ENCODE assay signal across 8 cellular contexts in genomic region chr15:63189955-63190691, GRCh38. TPM values are rescaled to one million over a fixed set of nuclear protein-coding genes. Genes with fewer than 3 reads are reported as not detected.
DNase-seq lines count a peak whose midpoint lies in the region; ATAC-seq and TF ChIP-seq lines count a peak whose summit lies in the region.

No MANE protein-coding gene starts in this region.

- no peaks in the 10 kb centered on the region for H3K27me3 Mint-ChIP-seq in CD4-positive, alpha-beta T cell
- H3K27me3 Mint-ChIP-seq in type B pancreatic cell: no peaks in the 10 kb centered on the region

- peaks cover 63% of the 10 kb centered on the region for H3K4me1 Mint-ChIP-seq in CD4-positive, alpha-beta T cell (ENCODE audit: low read depth)
- H3K4me1 Mint-ChIP-seq in type B pancreatic cell (ENCODE audit: unreplicated experiment): peaks cover 35% of the 10 kb centered on the region

- no peak for DNase-seq in CD4-positive, alpha-beta T cell
- DNase-seq in Karpas-422: peak; percentile 57
- peak in 1 of 7 donors; percentile 20 for DNase-seq in adrenal gland
- no peak for DNase-seq in type B pancreatic cell (ENCODE audit: extremely low spot score, unreplicated experiment)
- no peak for DNase-seq in stimulated activated CD4-positive, alpha-beta T cell treated with anti-CD3 and anti-CD28 coated beads, Interleukin-2, amount 100 ng/mL, for 24 hours

- H3K9ac ChIP-seq in Karpas-422 (ENCODE audit: low read length) (peak overlapping the region; percentile 82), liver (ENCODE audit: low read depth in 1 of 2, low read length in 2 of 2) (peak overlapping the region; percentile 31 to 93)

- no peaks in the 10 kb centered on the region for H3K9me3 Mint-ChIP-seq in CD4-positive, alpha-beta T cell
- no peaks in the 10 kb centered on the region for H3K9me3 Mint-ChIP-seq in type B pancreatic cell

- H3K9me2 ChIP-seq in Karpas-422 (replicated peaks; ENCODE audit: insufficient read depth, low read length): no peaks in the 10 kb centered on the region

- peak overlapping the region; percentile 95 for H3K27ac Mint-ChIP-seq in CD4-positive, alpha-beta T cell
- peak overlapping the region; percentile 96 for H3K27ac Mint-ChIP-seq in type B pancreatic cell

- H3K4me1 ChIP-seq in Karpas-422 (ENCODE audit: low read length): peaks cover 33% of the 10 kb centered on the region
- peaks cover 0 to 52% of the 10 kb centered on the region in 2 donors for H3K4me1 ChIP-seq in adrenal gland (replicated peaks in 1 of 2)
- peaks cover 1 to 30% (median 23%) of the 10 kb centered on the region in 4 donors for H3K4me1 ChIP-seq in liver (ENCODE audit: control insufficient read depth in 4 of 4, insufficient read depth in 4 of 4, low read length in 3 of 4)

- POLR2A ChIA-PET in CD4-positive, alpha-beta T cell (lab: Charles Lee): interaction anchor here (2.5 to 8.1 kb wide), 4 partner anchors 21 to 87 kb away, joined by 48 to 176 read pairs (median 100); partner anchors contain the start of genes APH1B and RPS27L

- no peak for TF ChIP-seq POLR2A in adrenal gland (IDR thresholded peaks at IDR 0.05)

- H3K27me3 ChIP-seq in CD4-positive, alpha-beta T cell (ENCODE audit: control insufficient read depth, insufficient read depth, low read length): no peaks in the 10 kb centered on the region
- H3K27me3 ChIP-seq in Karpas-422 (ENCODE audit: low read length) (no peaks in the 10 kb centered on the region), adrenal gland (no peaks in the 10 kb centered on the region), liver (ENCODE audit: control insufficient read depth in 4 of 4, insufficient read depth in 4 of 4, low read length in 3 of 4) (no peaks in the 10 kb centered on the region)

- H3K79me2 ChIP-seq in Karpas-422 (ENCODE audit: low read length): no peaks in the 10 kb centered on the region

- H3K36me3 ChIP-seq in Karpas-422 (ENCODE audit: insufficient read depth, low read length) (no peaks in the 10 kb centered on the region), adrenal gland (replicated peaks in 1 of 2) (no peaks in the 10 kb centered on the region), liver (ENCODE audit: control insufficient read depth in 4 of 4, insufficient read depth in 3 of 4, low read depth in 1 of 4, low read length in 3 of 4) (no peaks in the 10 kb centered on the region)

- CTCF ChIA-PET in CD4-positive, alpha-beta T cell (lab: Charles Lee): interaction anchor here (1.5 to 2.0 kb wide), 3 partner anchors 21 to 41 kb away, joined by 4 to 11 read pairs (median 9); no protein-coding TSS in a partner anchor

- H3K4me2 ChIP-seq in Karpas-422 (ENCODE audit: low read depth, low read length, poor library complexity, severe bottlenecking): peak overlapping the region; percentile 72

- H3K4me3 ChIP-seq in Karpas-422 (ENCODE audit: low read length) (peak overlapping the region; percentile 79), adrenal gland (peak overlapping the region in 3 of 4 donors; percentile 68 to 89 (median 81)), liver (ENCODE audit: low read depth in 1 of 3, low read length in 3 of 3) (peak overlapping the region; percentile 81 to 95 (median 88))

- intact Hi-C loops in CD4-positive, alpha-beta T cell (cut with DNase I, micrococcal nuclease): loop anchor here (1.0 to 10.0 kb wide), 7 partner anchors 33 to 905 kb away; partner anchors contain the start of genes CIAO2A (in 1 of the 2), RPS27L (in 1 of the 2), SNX1 (in 1 of the 2) and USP3 (in 1 of the 2)
- intact Hi-C loops in adrenal gland (cut with DNase I): no loop called here

- TF ChIP-seq CTCF in CD4-positive, alpha-beta T cell (IDR thresholded peaks at IDR 0.05): no peak
- TF ChIP-seq CTCF in adrenal gland (IDR thresholded peaks at IDR 0.05): no peak
- no peak for TF ChIP-seq CTCF in liver (IDR thresholded peaks at IDR 0.05; ENCODE audit: low read depth, low read length, missing input control)
- TF ChIP-seq CTCF in type B pancreatic cell (conservative IDR thresholded peaks at IDR 0.05): no peak

- H3K9me3 ChIP-seq in CD4-positive, alpha-beta T cell (ENCODE audit: control insufficient read depth, low read length): no peaks in the 10 kb centered on the region
- H3K9me3 ChIP-seq in Karpas-422 (ENCODE audit: low read length) (no peaks in the 10 kb centered on the region), adrenal gland (replicated peaks in 1 of 3) (no peaks in the 10 kb centered on the region), liver (ENCODE audit: control insufficient read depth in 4 of 4, low read length in 3 of 4) (no peaks in the 10 kb centered on the region)

- ATAC-seq in CD4-positive, alpha-beta T cell (ENCODE audit: poor library complexity): no peak
- no peak for ATAC-seq in HG03196 (IDR thresholded peaks at IDR 0.05; ENCODE audit: unreplicated experiment)
- no peak for ATAC-seq in HG02623 (IDR thresholded peaks at IDR 0.05; ENCODE audit: unreplicated experiment)

- WGBS in adrenal gland, 4 donors: 13 to 14% (median 13%) methylated on average over 9 of the region's 9 CpGs
- 21% methylated on average over 9 of the region's 9 CpGs for WGBS in liver

- no peaks in the 10 kb centered on the region for H4K20me1 ChIP-seq in Karpas-422 (ENCODE audit: insufficient read depth, low read depth, low read length)

- H3K4me3 Mint-ChIP-seq in CD4-positive, alpha-beta T cell: peak overlapping the region; percentile 96
- H3K4me3 Mint-ChIP-seq in type B pancreatic cell: peak overlapping the region; percentile 92

- H3K27ac ChIP-seq in CD4-positive, alpha-beta T cell (ENCODE audit: low read depth, low read length): peak overlapping the region; percentile 95
- H3K27ac ChIP-seq in Karpas-422 (ENCODE audit: low read length): no peak overlapping the region
- H3K27ac ChIP-seq in adrenal gland: peak overlapping the region; percentile 43 to 83 (median 48)
- peak overlapping the region; percentile 67 to 87 for H3K27ac ChIP-seq in liver (ENCODE audit: low read depth in 1 of 2, low read length in 2 of 2)

- peaks cover 13% of the 10 kb centered on the region for H3K36me3 Mint-ChIP-seq in CD4-positive, alpha-beta T cell (ENCODE audit: low read depth)
- H3K36me3 Mint-ChIP-seq in type B pancreatic cell: no peaks in the 10 kb centered on the region

- H2AFZ ChIP-seq in Karpas-422 (ENCODE audit: low read length): peak overlapping the region; percentile 98

- TF ChIP-seq RAD21 in liver (IDR thresholded peaks at IDR 0.05): no peak

TF ChIP-seq in liver, 16 proteins besides CTCF, POLR2A, EP300 and RAD21:
- TF ChIP-seq RXRA (IDR thresholded peaks at IDR 0.05) (no peak), ATF3 (IDR thresholded peaks at IDR 0.05) (no peak)

RNA-seq across cellular contexts. Expression of gene RAB8B, which starts 0.7 kb away (rescaled TPM):
- 10 to 100 TPM; 74.5 to 75.2 TPM for total RNA-seq in CD4-positive, alpha-beta T cell
- 4.9 and 14.2 TPM in 2 replicates for total RNA-seq in Karpas-422 (2014; rRNA removed; shearing (Covaris generic); ENCODE audit: low replicate concordance)
- total RNA-seq in adrenal gland: 10 to 100 TPM; 29.9 to 54.4 (median 36.3) TPM
- 10 to 100 TPM in 1 of 3 donors, 1 to 10 TPM in 2; 5.2 to 41.1 (median 8.4) TPM for polyA plus RNA-seq in adrenal gland
- 10 to 100 TPM in 1 of 2 donors, 1 to 10 TPM in 1; 9.9 to 26.5 TPM for total RNA-seq in liver
- 1 to 10 TPM; 3.8 to 5.2 TPM for polyA plus RNA-seq in liver
- total RNA-seq in type B pancreatic cell (ENCODE audit: low replicate concordance): 26.5 and 36.8 TPM in 2 replicates

RNA-seq across cellular contexts. Expression of gene RPS27L, which starts 32.8 kb away (rescaled TPM):
- 10 to 100 TPM; 40.0 to 43.1 TPM for total RNA-seq in CD4-positive, alpha-beta T cell
- 36.3 and 72.8 TPM in 2 replicates for total RNA-seq in Karpas-422 (2014; rRNA removed; shearing (Covaris generic); ENCODE audit: low replicate concordance)
- total RNA-seq in adrenal gland (100 to 1,000 TPM in 6 of 8 donors, 10 to 100 TPM in 2; 45.1 to 259 (median 206) TPM), liver (10 to 100 TPM in 1 of 2 donors, 1 to 10 TPM in 1; 9.8 to 41.1 TPM), type B pancreatic cell (ENCODE audit: low replicate concordance) (205 and 235 TPM in 2 replicates)
- polyA plus RNA-seq in adrenal gland (100 to 1,000 TPM; 172 to 193 (median 193) TPM), liver (100 to 1,000 TPM in 1 of 2 donors, 10 to 100 TPM in 1; 40.3 to 184 TPM)

Comparison
In these comparisons a context has a peak if more than half of its experiments do, and no peak if none do; other contexts are left out.
1. intact Hi-C loops: an anchor here in CD4-positive, alpha-beta T cell (1.0 to 10.0 kb wide); none called in adrenal gland.